Comparison of ENCODE assay signal across 8 cellular contexts in the genomic region with DNA sequence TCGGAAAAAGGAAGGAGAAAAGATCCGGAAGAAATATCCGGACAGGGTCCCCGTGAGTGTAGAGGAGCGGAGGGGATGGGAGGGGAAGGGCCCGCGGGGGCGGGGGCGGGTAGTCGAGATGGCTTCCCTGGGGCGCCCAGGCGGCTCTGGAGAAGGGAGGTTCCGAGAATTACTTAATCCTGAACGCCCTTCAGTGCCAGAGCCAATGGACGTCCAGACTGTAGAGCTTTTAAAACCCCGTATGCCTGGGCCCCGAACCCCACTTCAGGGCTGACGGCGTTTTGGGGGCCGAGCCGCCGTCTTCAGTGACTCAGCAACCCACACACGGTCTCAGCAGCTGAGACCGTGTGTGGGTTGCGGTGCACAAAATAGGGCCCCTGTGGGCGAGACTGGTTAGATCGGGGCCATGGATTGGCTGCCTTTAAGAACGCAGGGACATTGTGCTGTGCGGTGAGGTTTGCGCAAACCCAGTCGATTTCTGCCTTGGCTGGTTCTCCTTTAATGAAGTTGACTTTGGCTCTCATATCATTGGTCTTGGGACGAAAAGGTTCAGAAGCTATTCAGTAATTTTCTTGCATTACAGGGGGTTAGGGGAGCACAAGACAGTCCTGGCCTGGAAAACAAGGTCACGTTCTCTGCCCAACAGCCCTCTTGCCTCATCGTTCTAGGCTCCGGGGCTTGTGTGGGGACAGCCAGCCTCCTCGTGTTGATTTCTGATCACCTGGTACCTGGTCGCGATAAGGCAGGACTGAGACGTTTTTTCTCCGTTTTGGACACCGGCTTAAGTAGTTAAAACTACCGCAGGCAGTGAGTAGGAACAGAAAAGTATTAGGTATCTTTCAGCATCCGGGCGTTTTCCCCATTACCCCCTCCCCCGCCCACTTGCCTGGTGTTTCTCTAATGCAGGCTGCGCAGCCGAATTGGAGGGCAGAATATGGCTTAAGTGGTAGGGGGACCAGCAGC. TPM values are rescaled to one million over a fixed set of nuclear protein-coding genes. Genes with fewer than 3 reads are reported as not detected.
A peak's percentile ranks its signal among the peaks of the same experiment; 100 is the strongest.
DNase-seq lines count a peak whose midpoint lies in the region; ATAC-seq, FAIRE-seq and TF ChIP-seq lines count a peak whose summit lies in the region.

No MANE protein-coding gene starts in this region.

- peak; percentile 48 for FAIRE-seq in GM12892 (lab: Jason Lieb, UNC)

- TF ChIP-seq POLR2A in GM12892 (IDR thresholded peaks at IDR 0.05; ENCODE audit: low read depth, low read length), result no peak

- DNase-seq in GM12892 (ENCODE audit: insufficient read length) (peak; percentile 38), NCI-H748 treated with DMSO at 0.1 percent for 48 hours (lab: John Stamatoyannopoulos, UW) (peak; percentile 40), medulla oblongata (ENCODE audit: extremely low spot score) (peak; percentile 78), NCI-H1436 treated with DMSO at 0.1 percent for 48 hours (lab: John Stamatoyannopoulos, UW) (no peak)
- peak; percentile 66 to 73 for DNase-seq in activated CD8-positive, alpha-beta memory T cell treated with anti-CD3 and anti-CD28 coated beads for 1 hour (ENCODE audit: extremely low read depth in 1 of 2, low read depth in 1 of 2)
- DNase-seq in effector CD8-positive, alpha-beta T cell (lab: John Stamatoyannopoulos, UW), result peak; percentile 58
- peak; percentile 48 to 69 (median 60) for DNase-seq in stimulated activated CD4-positive, alpha-beta T cell treated with anti-CD3 and anti-CD28 coated beads, TNF-alpha, amount 100 ng/mL, for 24 hours (ENCODE audit: low read depth in 3 of 3)

- ATAC-seq in HG02763 (IDR thresholded peaks at IDR 0.05; ENCODE audit: unreplicated experiment), result peak; percentile 58

RNA-seq across cellular contexts. Expression of gene GABARAPL1, which starts 0.8 kb away (rescaled TPM):
- 6.0 TPM for polyA plus RNA-seq in GM12892 (2012; ENCODE audit: missing spikeins)

RNA-seq across cellular contexts. Expression of gene TMEM52B, which starts 34.6 kb away (rescaled TPM):
- not detected for polyA plus RNA-seq in GM12892 (2012; ENCODE audit: missing spikeins)

RNA-seq across cellular contexts. Expression of gene OLR1, which starts 41.5 kb away (rescaled TPM):
- 0.81 TPM for polyA plus RNA-seq in GM12892 (2012; ENCODE audit: missing spikeins)
